Comparison of ENCODE assay signal across 13 cellular contexts in the genomic region with DNA sequence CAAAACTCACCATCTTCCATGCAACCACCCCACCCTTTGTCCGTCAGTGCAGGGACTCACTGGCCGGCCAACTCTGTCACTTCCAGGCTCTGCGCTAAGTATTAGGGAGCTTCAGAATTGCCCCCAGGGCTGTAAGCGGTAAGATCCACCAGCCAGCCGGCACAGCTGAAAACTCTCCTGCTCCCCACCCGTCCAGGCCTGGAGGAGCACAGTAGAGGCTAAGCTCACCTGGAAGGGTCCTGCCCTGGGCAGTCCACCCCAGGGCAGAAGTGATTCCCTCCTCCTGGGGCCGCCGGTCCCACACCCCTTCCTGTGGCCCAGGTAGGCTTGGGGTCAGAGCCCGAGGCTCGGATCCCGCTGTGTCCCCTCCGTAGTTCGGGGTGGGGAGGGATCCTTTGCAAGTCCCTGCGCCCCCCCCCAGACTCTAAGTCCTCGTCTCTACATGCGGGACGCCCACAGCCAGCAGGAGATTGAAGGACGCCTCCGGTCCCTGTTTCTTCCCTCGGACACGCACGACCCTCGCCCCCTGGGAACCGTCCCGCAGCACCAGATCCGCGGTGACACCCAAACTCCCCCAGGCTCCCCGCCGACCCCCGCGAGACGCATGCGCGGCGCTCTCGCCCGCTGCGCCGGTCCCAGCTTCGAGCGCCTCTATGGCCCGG.
DNase-seq lines count a peak whose midpoint lies in the region; ATAC-seq and TF ChIP-seq lines count a peak whose summit lies in the region.
"Had no signal": no experiment of that assay in that cellular context is flagged by ENCODE, and none has a peak within 500 bp of the region (broad histone marks: within the 10 kb centered on the region; RNA-seq: fewer than 3 reads in every experiment).

No MANE protein-coding gene starts in this region.

- H3K9me2 ChIP-seq in SK-N-SH, result no peaks in the 10 kb centered on the region

- CTCF ChIA-PET in SK-N-SH (lab: Yijun Ruan, JAX) (interaction anchor here (0.6 to 0.7 kb wide), 3 partner anchors 99 to 190 kb away, joined by 3 read pairs; no protein-coding TSS in a partner anchor), mammary epithelial cell (lab: Charles Lee; ENCODE audit: low non-redundant PET) (no interaction called here)

- ATAC-seq in SK-N-SH treated with all-trans-retinoic acid at 6 μM for 48 hours, result no peak
- ATAC-seq in HG02798 (IDR thresholded peaks at IDR 0.05; ENCODE audit: poor library complexity, unreplicated experiment), result no peak

- H4K20me1 ChIP-seq in SK-N-SH (ENCODE audit: insufficient read depth) (peaks cover 38% of the 10 kb centered on the region), mammary epithelial cell (ENCODE audit: insufficient read depth, low read length) (no peaks in the 10 kb centered on the region)

- in situ Hi-C loops in mammary epithelial cell (cut with MboI; ENCODE audit: low sequenced_read_pairs in 2 of 2), result no loop called here

- H3F3A ChIP-seq in SK-N-SH (replicated peaks; ENCODE audit: insufficient read depth), result no peaks in the 10 kb centered on the region

- no peaks in the 10 kb centered on the region for H3K27me3 ChIP-seq in SK-N-SH (ENCODE audit: insufficient read depth)
- no peaks in the 10 kb centered on the region for H3K27me3 ChIP-seq in mammary epithelial cell (ENCODE audit: insufficient read depth, low read length)
- peaks cover 10% of the 10 kb centered on the region for H3K27me3 ChIP-seq in iPS-15b (ENCODE audit: control insufficient read depth, insufficient read depth, low read length)
- H3K27me3 ChIP-seq in skeletal muscle tissue (ENCODE audit: control insufficient read depth in 3 of 3, insufficient read depth in 3 of 3, low read length in 3 of 3), result peaks cover 6 to 10% (median 7%) of the 10 kb centered on the region in 3 donors

- H3K36me3 ChIP-seq in SK-N-SH (replicated peaks in 1 of 2; ENCODE audit: control insufficient read depth in 1 of 2, insufficient read depth in 2 of 2, low read length in 1 of 2) (no peaks in the 10 kb centered on the region), mammary epithelial cell (ENCODE audit: insufficient read depth, low read length) (no peaks in the 10 kb centered on the region), iPS-15b (ENCODE audit: control insufficient read depth, insufficient read depth, low read length) (peaks cover 3% of the 10 kb centered on the region), skeletal muscle tissue (ENCODE audit: control insufficient read depth in 3 of 3, insufficient read depth in 3 of 3, low read length in 3 of 3) (no peaks in the 10 kb centered on the region)

- dilution Hi-C loops in mammary epithelial cell (cut with HindIII; ENCODE audit: low sequenced_read_pairs), result no loop called here

- TF ChIP-seq EP300 in SK-N-SH (IDR thresholded peaks at IDR 0.05; ENCODE audit: borderline replicate concordance in 1 of 2, low read depth in 1 of 2, low read length in 1 of 2), result no peak

- WGBS in SK-N-SH (ENCODE audit: low lambda C conversion rate), result 82% methylated on average over 32 of the region's 42 CpGs
- 21% methylated on average over 6 of the region's 42 CpGs for WGBS in mammary epithelial cell (ENCODE audit: low coverage, missing lambda C conversion rate)

- intact Hi-C loops in mammary epithelial cell (cut with micrococcal nuclease), result no loop called here

- peaks cover 27% of the 10 kb centered on the region for H3K79me2 ChIP-seq in SK-N-SH (ENCODE audit: insufficient read depth)
- peaks cover 34% of the 10 kb centered on the region for H3K79me2 ChIP-seq in mammary epithelial cell (ENCODE audit: insufficient read depth, low read length)

- H3K27ac ChIP-seq in SK-N-SH (ENCODE audit: low read depth in 2 of 2, low read length in 1 of 2) (peak overlapping the region in 1 of 2 experiments; percentile 12; a peak in 1 of 4 replicates), mammary epithelial cell (ENCODE audit: insufficient read depth, low read depth, low read length) (no peak overlapping the region), skeletal muscle tissue (ENCODE audit: low read depth, low read length) (no peak overlapping the region)

- peaks cover 0 to 73% of the 10 kb centered on the region in 2 experiments; a peak in 1 of 4 replicates for H3K4me1 ChIP-seq in SK-N-SH (ENCODE audit: control insufficient read depth in 1 of 2, insufficient read depth in 2 of 2, low read depth in 1 of 2, low read length in 1 of 2)
- H3K4me1 ChIP-seq in mammary epithelial cell (ENCODE audit: insufficient read depth, low read length), result peaks cover 43% of the 10 kb centered on the region
- no peaks in the 10 kb centered on the region for H3K4me1 ChIP-seq in iPS-15b (ENCODE audit: control insufficient read depth, insufficient read depth, low read length)
- peaks cover 19 to 29% (median 21%) of the 10 kb centered on the region in 3 donors for H3K4me1 ChIP-seq in skeletal muscle tissue (ENCODE audit: control insufficient read depth in 3 of 3, insufficient read depth in 3 of 3, low read length in 3 of 3)

- no peak for TF ChIP-seq RAD21 in SK-N-SH (IDR thresholded peaks at IDR 0.05; ENCODE audit: low read length)

- H2AFZ ChIP-seq in SK-N-SH (ENCODE audit: low read depth) (no peak overlapping the region), mammary epithelial cell (ENCODE audit: low read depth, low read length) (peak overlapping the region; percentile 66)

- H3K9ac ChIP-seq in SK-N-SH, result no peak overlapping the region
- H3K9ac ChIP-seq in mammary epithelial cell (ENCODE audit: insufficient read depth, low read length), result peak overlapping the region; percentile 34
- H3K9ac ChIP-seq in iPS-15b (ENCODE audit: low read depth, low read length), result no peak overlapping the region
- H3K9ac ChIP-seq in skeletal muscle tissue (ENCODE audit: low read depth in 1 of 3, low read length in 3 of 3), result peak overlapping the region in 2 of 3 donors; percentile 32 to 73

- H3K4me3 ChIP-seq in SK-N-SH (ENCODE audit: low read depth in 2 of 2, low read length in 1 of 2) (no peak overlapping the region), mammary epithelial cell (replicated peaks in 1 of 3; ENCODE audit: insufficient read depth in 1 of 3, low read depth in 2 of 3, low read length in 3 of 3) (peak overlapping the region in 2 of 3 experiments; percentile 37 to 48), iPS-15b (ENCODE audit: low read depth, low read length) (peak overlapping the region; percentile 49), skeletal muscle tissue (ENCODE audit: low read length in 3 of 3) (peak overlapping the region; percentile 20 to 71 (median 39))

- H3K9me3 ChIP-seq in SK-N-SH (no peaks in the 10 kb centered on the region), mammary epithelial cell (replicated peaks; ENCODE audit: insufficient read depth, low read length) (no peaks in the 10 kb centered on the region), iPS-15b (ENCODE audit: control insufficient read depth, insufficient read depth, low read length) (no peaks in the 10 kb centered on the region), skeletal muscle tissue (ENCODE audit: control insufficient read depth in 3 of 3, low read length in 3 of 3) (no peaks in the 10 kb centered on the region)

- TF ChIP-seq CTCF in SK-N-SH (IDR thresholded peaks at IDR 0.05) (no peak), mammary epithelial cell (conservative IDR thresholded peaks at IDR 0.05 in 1 of 2, IDR thresholded peaks at IDR 0.05 in 1 of 2; ENCODE audit: extremely low read depth in 1 of 2, insufficient read depth in 1 of 2, low read depth in 1 of 2, low read length in 2 of 2) (no peak)

- H3K4me2 ChIP-seq in SK-N-SH (no peak overlapping the region), mammary epithelial cell (ENCODE audit: insufficient read depth, low read depth, low read length) (peak overlapping the region; percentile 86)

- no TSS peak for BruUV-seq in mammary epithelial cell (replicated peaks; lab: Mats Ljungman, UMichigan)

- DNase-seq in SK-N-SH (peak; percentile 49), mammary epithelial cell (peak; percentile 24), NCI-H2081 (lab: John Stamatoyannopoulos, UW) (no peak), GF-D8 (lab: John Stamatoyannopoulos, UW) (no peak)
- DNase-seq: activated gamma-delta T cell treated with Interleukin-2 at 50 U/mL for 16 hours, DMS 273 treated with DMSO at 0.1 percent for 48 hours, MM.1S, NCI-H510A, SHP77 had no signal

- POLR2A ChIA-PET in SK-N-SH (lab: Yijun Ruan, JAX), result no interaction called here

TF ChIP-seq in SK-N-SH, 30 proteins besides CTCF, POLR2A, EP300 and RAD21 (continues in another document):
- TF ChIP-seq, protein P1, sequence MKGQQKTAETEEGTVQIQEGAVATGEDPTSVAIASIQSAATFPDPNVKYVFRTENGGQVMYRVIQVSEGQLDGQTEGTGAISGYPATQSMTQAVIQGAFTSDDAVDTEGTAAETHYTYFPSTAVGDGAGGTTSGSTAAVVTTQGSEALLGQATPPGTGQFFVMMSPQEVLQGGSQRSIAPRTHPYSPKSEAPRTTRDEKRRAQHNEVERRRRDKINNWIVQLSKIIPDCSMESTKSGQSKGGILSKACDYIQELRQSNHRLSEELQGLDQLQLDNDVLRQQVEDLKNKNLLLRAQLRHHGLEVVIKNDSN (IDR thresholded peaks at IDR 0.05; ENCODE audit: borderline replicate concordance, low read depth), result no peak
- no peak for TF ChIP-seq JUND (IDR thresholded peaks at IDR 0.05)

TF ChIP-seq in SK-N-SH treated with all-trans-retinoic acid at 6 μM for 48 hours, 23 proteins besides CTCF, POLR2A, EP300 and RAD21 (continues in another document):
- TF ChIP-seq ISL1 (CRISPR knock-in tag; IDR thresholded peaks at IDR 0.05), result no peak
- TF ChIP-seq ZNF565 (CRISPR knock-in tag; conservative IDR thresholded peaks at IDR 0.05; ENCODE audit: low read depth), result no peak
- TF ChIP-seq GLIS3 (CRISPR knock-in tag; IDR thresholded peaks at IDR 0.05), result no peak
- TF ChIP-seq TSHZ2 (CRISPR knock-in tag; IDR thresholded peaks at IDR 0.05), result no peak

Comparison
In these comparisons a context has a peak if more than half of its experiments do, and no peak if none do; other contexts are left out.
1. DNase-seq: peak in SK-N-SH (single experiment) and mammary epithelial cell (single experiment); none in NCI-H2081 (0 of 2) and GF-D8 (single experiment).
2. H3K4me3 ChIP-seq: peak in mammary epithelial cell (2 of 3), iPS-15b (single experiment) and skeletal muscle tissue (3 of 3); none in SK-N-SH (0 of 2).
3. H3K9ac ChIP-seq: peak in mammary epithelial cell (single experiment) and skeletal muscle tissue (2 of 3); none in SK-N-SH (single experiment) and iPS-15b (single experiment).